8 cellular contexts compared by ENCODE assay signal in genomic region chr14:32075636-32076277, GRCh38. TPM values are rescaled to one million over a fixed set of nuclear protein-coding genes. Genes with fewer than 3 reads are reported as not detected.
DNase-seq lines count a peak whose midpoint lies in the region; ATAC-seq and TF ChIP-seq lines count a peak whose summit lies in the region.

No MANE protein-coding gene starts in this region.

- ATAC-seq in GM21825 (IDR thresholded peaks at IDR 0.05; ENCODE audit: unreplicated experiment): peak; percentile 21

- peak overlapping the region; percentile 87 for H3K4me3 ChIP-seq in brain microvascular endothelial cell (ENCODE audit: low read depth, low read length)
- peak overlapping the region; percentile 82 for H3K4me3 ChIP-seq in skeletal muscle satellite cell (ENCODE audit: low read length)

- DNase-seq in EH (ENCODE audit: low read depth) (peak; percentile 20), NCI-H2171 treated with DMSO at 0.1 percent for 48 hours (lab: John Stamatoyannopoulos, UW) (peak; percentile 43), brain microvascular endothelial cell (peak; percentile 5), iPS-NIHi7 (ENCODE audit: extremely low spot score) (peak; percentile 27), NCI-H774 (lab: John Stamatoyannopoulos, UW) (no peak), NCI-H1048 (lab: John Stamatoyannopoulos, UW) (no peak)

- H3K27me3 ChIP-seq in brain microvascular endothelial cell (replicated peaks) (no peaks in the 10 kb centered on the region), skeletal muscle satellite cell (ENCODE audit: control insufficient read depth, insufficient read depth, low read length) (no peaks in the 10 kb centered on the region)

- peaks cover 22% of the 10 kb centered on the region for H3K4me1 ChIP-seq in skeletal muscle satellite cell (ENCODE audit: control insufficient read depth, insufficient read depth, low read length)

- in situ Hi-C loops in brain microvascular endothelial cell (cut with HindIII; ENCODE audit: low pct_ligation_motif_present, low sequenced_read_pairs): no loop called here

- H3K9me3 ChIP-seq in skeletal muscle satellite cell (replicated peaks; ENCODE audit: low read length): no peaks in the 10 kb centered on the region

- peak overlapping the region; percentile 90 for H3K4me2 ChIP-seq in skeletal muscle satellite cell (ENCODE audit: low read length)

- H3K36me3 ChIP-seq in brain microvascular endothelial cell (replicated peaks): no peaks in the 10 kb centered on the region
- H3K36me3 ChIP-seq in skeletal muscle satellite cell (ENCODE audit: insufficient read depth, low read length): no peaks in the 10 kb centered on the region

- peak overlapping the region; percentile 96 for H3K27ac ChIP-seq in brain microvascular endothelial cell

- no peak for TF ChIP-seq CTCF in brain microvascular endothelial cell (IDR thresholded peaks at IDR 0.05; ENCODE audit: low read depth, low read length, missing control alignments)

- H3K9ac ChIP-seq in skeletal muscle satellite cell (ENCODE audit: low read depth, low read length): peak overlapping the region; percentile 86

RNA-seq across cellular contexts. Expression of gene ARHGAP5, which starts 1.3 kb away (rescaled TPM):
- total RNA-seq in skeletal muscle satellite cell (2012; rRNA removed): 35.6 and 46.1 TPM in 2 replicates

Comparison
In these comparisons a context has a peak if more than half of its experiments do, and no peak if none do; other contexts are left out.
1. DNase-seq: peak in EH (single experiment), NCI-H2171 treated with DMSO at 0.1 percent for 48 hours (single experiment), brain microvascular endothelial cell (single experiment) and iPS-NIHi7 (single experiment); none in NCI-H774 (single experiment) and NCI-H1048 (single experiment).